22 cellular contexts compared by ENCODE assay signal in the genomic region with DNA sequence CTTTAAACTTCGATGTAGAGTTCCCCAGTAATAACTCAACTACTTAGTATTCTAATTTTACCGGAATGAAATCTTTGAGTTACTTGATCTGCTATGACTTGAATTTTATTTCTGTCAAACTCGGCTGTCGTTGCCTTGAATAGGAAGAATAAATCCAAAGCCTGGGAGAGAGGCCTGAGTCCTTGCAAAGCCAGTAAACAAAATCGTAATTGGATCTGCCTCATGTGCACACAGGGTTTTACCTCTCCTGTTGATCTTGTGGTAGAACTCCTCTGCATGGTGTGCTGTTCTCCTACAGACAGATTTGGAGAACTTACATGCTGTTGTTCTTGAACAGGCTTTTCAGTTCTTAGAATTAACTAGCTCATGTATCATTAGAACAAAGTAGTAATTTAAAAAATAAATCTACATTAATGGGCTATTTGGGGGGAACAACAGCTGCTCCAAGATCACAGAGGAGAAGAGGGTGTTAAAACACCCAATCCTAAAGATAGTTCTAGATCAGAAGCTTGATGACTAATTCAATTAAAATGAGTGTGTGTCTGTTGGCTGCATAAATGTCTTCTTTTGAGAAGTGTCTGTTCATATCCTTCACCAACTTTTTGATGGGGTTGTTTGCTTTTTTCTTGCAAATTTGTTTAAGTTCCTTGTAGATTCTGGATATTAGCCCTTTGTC. TPM values are rescaled to one million over a fixed set of nuclear protein-coding genes. Genes with fewer than 3 reads are reported as not detected.
"Had no signal": no experiment of that assay in that cellular context is flagged by ENCODE, and none has a peak within 500 bp of the region (broad histone marks: within the 10 kb centered on the region; RNA-seq: fewer than 3 reads in every experiment).

No MANE protein-coding gene starts in this region.

- H3K4me3 ChIP-seq: breast epithelium, lower lobe of right lung, sigmoid colon, thoracic aorta, upper lobe of right lung had no signal

- H3K9me3 ChIP-seq: breast epithelium, lower lobe of right lung, sigmoid colon, thoracic aorta, upper lobe of right lung had no signal

- H3K36me3 Mint-ChIP-seq: stimulated activated naive B cell treated with anti-CD40 and anti-IgM and Interleukin-4, amounts not matched to agents 10 μg/mL and 1 μg/mL and 100 μg/mL, for 72 hours had no signal

- DNase-seq: activated CD4-positive, alpha-beta T cell treated with anti-CD3 and anti-CD28 coated beads for 36 hours; activated CD4-positive, alpha-beta T cell treated with anti-CD3 and anti-CD28 coated beads, Interleukin-2, amount 50 U/mL, for 48 hours; activated gamma-delta T cell; cerebellar nuclear complex; effector memory CD8-positive, alpha-beta T cell; foreskin keratinocyte; hypothalamus; islet precursor cell; left colon; lower lobe of right lung; nephron progenitor cell; nucleus accumbens; sigmoid colon; stimulated activated naive B cell treated with anti-CD40 and anti-IgM and Interleukin-4, amounts not matched to agents 10 μg/mL and 1 μg/mL and 100 μg/mL, for 72 hours; upper lobe of right lung had no signal

- H3K27me3 ChIP-seq: breast epithelium, foreskin keratinocyte, sigmoid colon, upper lobe of right lung had no signal

- H3K4me1 ChIP-seq: breast epithelium, foreskin keratinocyte, lower lobe of right lung, sigmoid colon, upper lobe of right lung had no signal

- H3K4me3 Mint-ChIP-seq: activated CD4-positive, alpha-beta T cell treated with anti-CD3 and anti-CD28 coated beads for 36 hours; activated naive CD4-positive, alpha-beta T cell treated with anti-CD3 and anti-CD28 coated beads, Interleukin-2, amount 50 U/mL, for 24 hours; dendritic cell treated with granulocyte-macrophage colony-stimulating factor and Interleukin-4, amounts not matched to agents 40 ng/mL and 50 ng/mL, for 4 days; effector memory CD8-positive, alpha-beta T cell; nephron progenitor cell; stimulated activated naive B cell treated with anti-CD40 and anti-IgM and Interleukin-4, amounts not matched to agents 10 μg/mL and 1 μg/mL and 100 μg/mL, for 72 hours had no signal

- H3K27ac Mint-ChIP-seq: activated CD4-positive, alpha-beta T cell treated with anti-CD3 and anti-CD28 coated beads for 36 hours; activated naive CD4-positive, alpha-beta T cell treated with anti-CD3 and anti-CD28 coated beads, Interleukin-2, amount 50 U/mL, for 24 hours; dendritic cell treated with granulocyte-macrophage colony-stimulating factor and Interleukin-4, amounts not matched to agents 40 ng/mL and 50 ng/mL, for 4 days; effector memory CD8-positive, alpha-beta T cell; nephron progenitor cell; stimulated activated naive B cell treated with anti-CD40 and anti-IgM and Interleukin-4, amounts not matched to agents 10 μg/mL and 1 μg/mL and 100 μg/mL, for 72 hours had no signal

- H3K4me1 Mint-ChIP-seq: activated CD4-positive, alpha-beta T cell treated with anti-CD3 and anti-CD28 coated beads for 36 hours; activated naive CD4-positive, alpha-beta T cell treated with anti-CD3 and anti-CD28 coated beads, Interleukin-2, amount 50 U/mL, for 24 hours; nephron progenitor cell had no signal

- H3K9me3 Mint-ChIP-seq: activated naive CD4-positive, alpha-beta T cell treated with anti-CD3 and anti-CD28 coated beads, Interleukin-2, amount 50 U/mL, for 24 hours; effector memory CD8-positive, alpha-beta T cell had no signal

- H3K36me3 ChIP-seq: breast epithelium, lower lobe of right lung, sigmoid colon, thoracic aorta, upper lobe of right lung had no signal

- ATAC-seq: activated CD4-positive, alpha-beta T cell treated with anti-CD3 and anti-CD28 coated beads for 36 hours; effector memory CD8-positive, alpha-beta T cell; foreskin keratinocyte; left colon; lower lobe of right lung; stimulated activated naive B cell treated with anti-CD40 and anti-IgM and Interleukin-4, amounts not matched to agents 10 μg/mL and 1 μg/mL and 100 μg/mL, for 72 hours; upper lobe of right lung had no signal

- H3K27ac ChIP-seq: breast epithelium, foreskin keratinocyte, lower lobe of right lung, sigmoid colon, thoracic aorta, upper lobe of right lung had no signal

RNA-seq across cellular contexts. Expression of gene HSPB3, which starts 28.9 kb away (rescaled TPM):
- total RNA-seq: activated CD4-positive, alpha-beta T cell treated with anti-CD3 and anti-CD28 coated beads for 36 hours; astrocyte; breast epithelium; foreskin keratinocyte; lower lobe of right lung; renal cortical epithelial cell; T-helper 2 cell treated with Interferon-gamma antibody and Interleukin-4, amounts not matched to agents 100 ng/mL and 5 ng/mL, for 36 hours had no signal
- polyA plus RNA-seq: foreskin keratinocyte had no signal
